ENCODE assay signal across 19 cellular contexts in the genomic region with DNA sequence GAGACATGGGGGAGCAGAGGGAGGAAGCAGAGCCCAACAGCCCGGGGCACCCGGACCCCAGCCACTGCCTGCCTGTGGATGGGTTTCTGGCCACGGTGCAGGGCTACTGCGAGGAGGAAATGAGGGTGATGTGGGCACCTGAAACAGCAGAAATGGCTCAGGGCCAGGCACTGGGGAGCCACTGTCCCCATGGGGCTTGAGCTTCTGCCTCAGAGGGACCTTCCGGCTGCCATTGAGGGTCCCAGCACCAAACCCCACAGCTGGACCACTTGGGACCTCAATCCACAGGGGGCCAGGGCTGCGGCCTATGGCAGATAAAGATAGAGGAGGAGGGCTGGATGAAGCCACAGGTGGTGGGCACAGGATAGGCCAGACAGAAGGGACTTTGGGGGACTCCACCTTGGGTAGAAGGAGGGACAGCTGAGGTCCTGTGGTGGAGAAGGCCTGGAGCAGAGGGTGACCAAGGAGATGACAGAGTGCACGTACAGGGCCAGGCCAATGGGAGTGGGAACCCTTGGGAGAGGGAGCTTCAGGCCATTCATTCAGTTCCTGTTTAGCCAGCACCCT. TPM values are rescaled to one million over a fixed set of nuclear protein-coding genes. Genes with fewer than 3 reads are reported as not detected.
DNase-seq lines count a peak whose midpoint lies in the region; ATAC-seq, FAIRE-seq and TF ChIP-seq lines count a peak whose summit lies in the region.
"Had no signal": no experiment of that assay in that cellular context is flagged by ENCODE, and none has a peak within 500 bp of the region (broad histone marks: within the 10 kb centered on the region; RNA-seq: fewer than 3 reads in every experiment).

No MANE protein-coding gene starts in this region.

- H3K27me3 Mint-ChIP-seq in stimulated activated memory B cell treated with anti-CD40 and anti-IgM and Interleukin-4, amounts not matched to agents 10 μg/mL and 1 μg/mL and 100 μg/mL, for 72 hours, result peaks cover 45% of the 10 kb centered on the region
- H3K27me3 Mint-ChIP-seq: CD4-positive, alpha-beta memory T cell had no signal

- no peak for TF ChIP-seq CTCF in bronchial epithelial cell (IDR thresholded peaks at IDR 0.05; ENCODE audit: insufficient read depth, low read length, severe bottlenecking)

- H3K4me2 ChIP-seq in BLaER1 treated with 17β-estradiol and CSF1 and Interleukin-3, amounts not matched to agents 10 nM and 100 nM, result peak overlapping the region; percentile 6 to 83 (median 64); a peak in 20 of 22 replicates
- H3K4me2 ChIP-seq: GM23338 had no signal

- H3K9me3 Mint-ChIP-seq in stimulated activated memory B cell treated with anti-CD40 and anti-IgM and Interleukin-4, amounts not matched to agents 10 μg/mL and 1 μg/mL and 100 μg/mL, for 72 hours, result no peaks in the 10 kb centered on the region
- H3K9me3 Mint-ChIP-seq: CD14-positive monocyte, HFFc6 had no signal

- no peaks in the 10 kb centered on the region for H3K9me3 ChIP-seq in BLaER1 treated with 17β-estradiol and CSF1 and Interleukin-3, amounts not matched to agents 10 nM and 100 nM (replicated peaks in 1 of 11)
- H3K9me3 ChIP-seq: BE2C had no signal

- 0 out of 22 replicates have a peak overlapping the region, but pooled peaks of 1 of the 11 experiments have one; percentile 9 for H3K27ac ChIP-seq in BLaER1 treated with 17β-estradiol and CSF1 and Interleukin-3, amounts not matched to agents 10 nM and 100 nM

- no peak for ATAC-seq in stimulated activated memory B cell treated with anti-CD40 and anti-IgM and Interleukin-4, amounts not matched to agents 10 μg/mL and 1 μg/mL and 100 μg/mL, for 72 hours
- ATAC-seq in HG03196 (IDR thresholded peaks at IDR 0.05; ENCODE audit: unreplicated experiment), result no peak
- no peak for ATAC-seq in activated CD4-positive, CD25-positive, alpha-beta regulatory T cell treated with anti-CD3 and anti-CD28 coated beads, Interleukin-2, amount 50 U/mL, for 24 hours

- no peaks in the 10 kb centered on the region for H3K36me3 Mint-ChIP-seq in stimulated activated memory B cell treated with anti-CD40 and anti-IgM and Interleukin-4, amounts not matched to agents 10 μg/mL and 1 μg/mL and 100 μg/mL, for 72 hours
- H3K36me3 Mint-ChIP-seq: CD4-positive, alpha-beta memory T cell had no signal

- no peak overlapping the region for H3K4me3 Mint-ChIP-seq in stimulated activated memory B cell treated with anti-CD40 and anti-IgM and Interleukin-4, amounts not matched to agents 10 μg/mL and 1 μg/mL and 100 μg/mL, for 72 hours
- H3K4me3 Mint-ChIP-seq: CD14-positive monocyte; CD4-positive, alpha-beta memory T cell; GM23338; HFFc6 had no signal

- DNase-seq in HTR-8/SVneo (ENCODE audit: insufficient read length, low spot score), result no peak
- no peak for DNase-seq in bronchial epithelial cell (ENCODE audit: low read depth)
- DNase-seq in NCI-H1092 treated with DMSO at 0.1 percent for 48 hours (lab: John Stamatoyannopoulos, UW), result no peak
- DNase-seq: ACHN; BE2C; CD4-positive, alpha-beta memory T cell; DMS153; DMS79; GDM1; HCEC 1CT; HFFc6 had no signal

- peak overlapping the region; percentile 3 for H3K27ac Mint-ChIP-seq in stimulated activated memory B cell treated with anti-CD40 and anti-IgM and Interleukin-4, amounts not matched to agents 10 μg/mL and 1 μg/mL and 100 μg/mL, for 72 hours
- H3K27ac Mint-ChIP-seq: CD4-positive, alpha-beta memory T cell; GM23338; HFFc6 had no signal

- no peak overlapping the region for H3K4me3 ChIP-seq in BLaER1 treated with 17β-estradiol and CSF1 and Interleukin-3, amounts not matched to agents 10 nM and 100 nM
- no peak overlapping the region for H3K4me3 ChIP-seq in bronchial epithelial cell (ENCODE audit: low read depth, low read length)
- H3K4me3 ChIP-seq: GM23338 had no signal

- H3K36me3 ChIP-seq in BLaER1 treated with 17β-estradiol and CSF1 and Interleukin-3, amounts not matched to agents 10 nM and 100 nM, result peaks cover 0 to 16% (median 0%) of the 10 kb centered on the region in 11 experiments; a peak in 3 of 22 replicates
- no peaks in the 10 kb centered on the region for H3K36me3 ChIP-seq in bronchial epithelial cell (ENCODE audit: control insufficient read depth, insufficient read depth, low read length)
- H3K36me3 ChIP-seq: BE2C had no signal

- peak; percentile 40 for FAIRE-seq in HTR-8/SVneo (lab: Jason Lieb, UNC)
- FAIRE-seq in bronchial epithelial cell (lab: Jason Lieb, UNC), result peak; percentile 64
- FAIRE-seq: A204.1, H54 had no signal

- H3K9ac ChIP-seq in BLaER1 treated with 17β-estradiol and CSF1 and Interleukin-3, amounts not matched to agents 10 nM and 100 nM, result 0 out of 22 replicates have a peak overlapping the region, but pooled peaks of 1 of the 11 experiments have one; percentile 18

- H3K27me3 ChIP-seq in BLaER1 treated with 17β-estradiol and CSF1 and Interleukin-3, amounts not matched to agents 10 nM and 100 nM, result no peaks in the 10 kb centered on the region
- peaks cover 1% of the 10 kb centered on the region for H3K27me3 ChIP-seq in bronchial epithelial cell (ENCODE audit: control insufficient read depth, insufficient read depth, low read length)
- H3K27me3 ChIP-seq: BE2C had no signal

- H3K4me1 Mint-ChIP-seq in stimulated activated memory B cell treated with anti-CD40 and anti-IgM and Interleukin-4, amounts not matched to agents 10 μg/mL and 1 μg/mL and 100 μg/mL, for 72 hours, result peaks cover 16% of the 10 kb centered on the region
- H3K4me1 Mint-ChIP-seq: CD14-positive monocyte; CD4-positive, alpha-beta memory T cell had no signal

- H4K20me1 ChIP-seq in BLaER1 treated with 17β-estradiol and CSF1 and Interleukin-3, amounts not matched to agents 10 nM and 100 nM, result peaks cover 0 to 49% (median 0%) of the 10 kb centered on the region in 11 experiments; a peak in 6 of 22 replicates

- peaks cover 8 to 36% (median 27%) of the 10 kb centered on the region in 10 experiments for H3K4me1 ChIP-seq in BLaER1 treated with 17β-estradiol and CSF1 and Interleukin-3, amounts not matched to agents 10 nM and 100 nM

RNA-seq across cellular contexts. Expression of a gene that starts 48.3 kb away (rescaled TPM):
- not detected in 2 replicates for total RNA-seq in bronchial epithelial cell
- total RNA-seq: HFFc6 had no signal
